7 cellular contexts compared by ENCODE assay signal in genomic region chr6:157940375-157941036, GRCh38. TPM values are rescaled to one million over a fixed set of nuclear protein-coding genes. Genes with fewer than 3 reads are reported as not detected.
DNase-seq lines count a peak whose midpoint lies in the region; ATAC-seq and TF ChIP-seq lines count a peak whose summit lies in the region.
"Not testable (repeated sequence)": the region's sequence is repeated elsewhere in the genome, so short reads cannot be mapped to it uniquely, and the experiment has no call there.

No MANE protein-coding gene starts in this region.

- not testable (repeated sequence) for H3K27me3 ChIP-seq in liver (ENCODE audit: control insufficient read depth in 4 of 4, insufficient read depth in 4 of 4, low read length in 3 of 4)

- 83% methylated on average over 12 of the region's 12 CpGs for WGBS in liver

- H3K9ac ChIP-seq in liver (ENCODE audit: low read depth in 1 of 2, low read length in 2 of 2), result not testable (repeated sequence)

- not testable (repeated sequence) for H3K27me3 Mint-ChIP-seq in activated naive CD4-positive, alpha-beta T cell treated with anti-CD3 and anti-CD28 coated beads, Interleukin-2, amount 50 U/mL, for 24 hours

- H3K36me3 Mint-ChIP-seq in activated naive CD4-positive, alpha-beta T cell treated with anti-CD3 and anti-CD28 coated beads, Interleukin-2, amount 50 U/mL, for 24 hours, result peaks cover 21% of the 10 kb centered on the region

- not testable (repeated sequence) for H3K9me3 ChIP-seq in liver (ENCODE audit: control insufficient read depth in 4 of 4, low read length in 3 of 4)

- peak; percentile 84 to 86 for ATAC-seq in activated CD4-positive, CD25-positive, alpha-beta regulatory T cell treated with anti-CD3 and anti-CD28 coated beads, Interleukin-2, amount 50 U/mL, for 24 hours

- H3K4me3 Mint-ChIP-seq in activated naive CD4-positive, alpha-beta T cell treated with anti-CD3 and anti-CD28 coated beads, Interleukin-2, amount 50 U/mL, for 24 hours, result not testable (repeated sequence)

- not testable (repeated sequence) for H3K4me1 ChIP-seq in liver (ENCODE audit: control insufficient read depth in 4 of 4, insufficient read depth in 4 of 4, low read length in 3 of 4)

- not testable (repeated sequence) for TF ChIP-seq CTCF in liver (IDR thresholded peaks at IDR 0.05; ENCODE audit: low read depth, low read length, missing input control)

- peaks cover 17 to 80% (median 59%) of the 10 kb centered on the region in 4 donors for H3K36me3 ChIP-seq in liver (ENCODE audit: control insufficient read depth in 4 of 4, insufficient read depth in 3 of 4, low read depth in 1 of 4, low read length in 3 of 4)

- not testable (repeated sequence) for H3K27ac ChIP-seq in epithelial cell of prostate
- H3K27ac ChIP-seq in liver (ENCODE audit: low read depth in 1 of 2, low read length in 2 of 2), result peak overlapping the region; percentile 26 to 78

- TF ChIP-seq RAD21 in liver (IDR thresholded peaks at IDR 0.05), result not testable (repeated sequence)

- peak; percentile 78 for DNase-seq in activated CD8-positive, alpha-beta memory T cell treated with anti-CD3 and anti-CD28 coated beads, Interleukin-2, amount 50 U/mL, for 48 hours
- peak; percentile 16 for DNase-seq in epithelial cell of prostate (ENCODE audit: low read depth, low spot score)
- DNase-seq in stimulated activated CD4-positive, alpha-beta T cell treated with anti-CD3 and anti-CD28 coated beads, Interleukin-15, amount 100 ng/mL, for 48 hours (ENCODE audit: low read depth in 2 of 2), result peak; percentile 69 to 75
- peak; percentile 23 to 61 for DNase-seq in stimulated activated CD8-positive, alpha-beta memory T cell treated with anti-CD3 and anti-CD28 coated beads, Interleukin-2, amount 100 ng/mL, for 48 hours (ENCODE audit: low read depth in 2 of 2)

- not testable (repeated sequence) for H3K4me3 ChIP-seq in liver (ENCODE audit: low read depth in 1 of 3, low read length in 3 of 3)

- H3K4me1 Mint-ChIP-seq in activated naive CD4-positive, alpha-beta T cell treated with anti-CD3 and anti-CD28 coated beads, Interleukin-2, amount 50 U/mL, for 24 hours, result peaks cover 21% of the 10 kb centered on the region

- H3K27ac Mint-ChIP-seq in activated naive CD4-positive, alpha-beta T cell treated with anti-CD3 and anti-CD28 coated beads, Interleukin-2, amount 50 U/mL, for 24 hours, result peak overlapping the region; percentile 30

- H3K9me3 Mint-ChIP-seq in activated naive CD4-positive, alpha-beta T cell treated with anti-CD3 and anti-CD28 coated beads, Interleukin-2, amount 50 U/mL, for 24 hours, result not testable (repeated sequence)

TF ChIP-seq in liver, 16 proteins besides CTCF, POLR2A, EP300 and RAD21:
- TF ChIP-seq RXRA (IDR thresholded peaks at IDR 0.05), result peak in 1 of 2 donors; percentile 23
TF ChIP-seq in liver: peak in this region for 1; not testable (repeated sequence) for 15.

RNA-seq across cellular contexts. Expression of gene SYNJ2, which starts 41.2 kb away (rescaled TPM):
- 1 to 10 TPM; 3.5 to 8.9 TPM for total RNA-seq in liver
- polyA plus RNA-seq in liver, result 1 to 10 TPM; 2.4 to 3.0 TPM

Comparison
In these comparisons a context has a peak if more than half of its experiments do, and no peak if none do; other contexts are left out.
1. DNase-seq: peak in every context shown above with its lines; median percentile 78 in activated CD8-positive, alpha-beta memory T cell treated with anti-CD3 and anti-CD28 coated beads, Interleukin-2, amount 50 U/mL, for 48 hours; 72 in stimulated activated CD4-positive, alpha-beta T cell treated with anti-CD3 and anti-CD28 coated beads, Interleukin-15, amount 100 ng/mL, for 48 hours; 42 in stimulated activated CD8-positive, alpha-beta memory T cell treated with anti-CD3 and anti-CD28 coated beads, Interleukin-2, amount 100 ng/mL, for 48 hours; 16 in epithelial cell of prostate.